8 cellular contexts compared by ENCODE assay signal in the genomic region with DNA sequence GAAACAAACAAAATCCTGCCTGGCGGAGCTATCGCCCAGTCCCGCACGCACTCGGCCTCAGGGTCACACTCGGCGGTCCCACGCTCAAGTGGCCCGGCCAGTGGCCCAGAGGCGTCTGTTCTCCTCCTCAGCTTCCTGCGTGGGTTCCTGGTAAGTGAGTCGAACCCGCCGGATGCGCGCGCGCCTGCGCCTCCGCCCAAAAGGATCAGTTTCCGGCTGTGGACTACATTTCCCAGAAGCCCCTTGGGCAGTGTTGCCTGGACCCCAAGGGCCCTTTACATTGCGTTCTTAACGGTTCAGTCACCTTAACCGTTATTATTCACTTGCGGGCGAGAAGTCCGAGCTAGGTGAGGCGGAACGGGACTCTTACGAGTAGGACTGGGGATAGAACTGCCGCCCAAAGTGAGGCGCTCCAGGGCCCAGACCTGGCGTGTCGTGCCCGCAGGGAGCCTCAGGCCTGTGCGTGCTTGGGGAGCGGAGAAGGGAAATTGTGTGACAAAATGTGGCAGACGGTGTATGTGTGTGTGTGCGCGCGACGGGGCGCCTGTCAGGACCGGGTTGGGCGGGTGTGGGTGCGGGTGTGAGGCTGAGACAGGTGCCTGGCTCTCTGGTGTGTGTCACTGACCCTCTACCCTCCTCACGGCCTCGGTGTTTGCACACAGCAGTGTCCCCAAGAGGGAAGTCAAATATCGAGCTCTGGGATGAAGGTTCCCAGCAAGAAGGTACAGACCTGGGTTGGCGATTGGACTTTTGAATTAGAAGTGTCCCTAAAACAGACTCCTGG. TPM values are rescaled to one million over a fixed set of nuclear protein-coding genes. Genes with fewer than 3 reads are reported as not detected.
DNase-seq lines count a peak whose midpoint lies in the region; ATAC-seq and TF ChIP-seq lines count a peak whose summit lies in the region.

Gene ZNF546, plus strand, starts transcription at position 250 of the 784 bp plus-strand sequence. CDS start 1,267 bp downstream, outside the sequence.

- TF ChIP-seq CTCF in epithelial cell of proximal tubule (conservative IDR thresholded peaks at IDR 0.05; ENCODE audit: low read depth, low read length) = no peak
- TF ChIP-seq CTCF in mucosa of descending colon (IDR thresholded peaks at IDR 0.05) = no peak

- H3K36me3 ChIP-seq in mucosa of descending colon (ENCODE audit: low read depth) = no peaks in the 10 kb centered on the region

- H3K4me1 ChIP-seq in mucosa of descending colon (ENCODE audit: low read depth) = peaks cover 6% of the 10 kb centered on the region

- TF ChIP-seq EP300 in Ishikawa (IDR thresholded peaks at IDR 0.05; ENCODE audit: borderline replicate concordance) = no peak

- ATAC-seq in GM21576 (IDR thresholded peaks at IDR 0.05; ENCODE audit: unreplicated experiment) (peak; percentile 74), mucosa of descending colon (peak; percentile 99)

- DNase-seq in DMS 273 (lab: John Stamatoyannopoulos, UW; ENCODE audit: unreplicated experiment) (peak; percentile 93), OCI-M1 (lab: John Stamatoyannopoulos, UW) (peak; percentile 95), activated T-cell treated with anti-CD3 and anti-CD28 coated beads for 48 hours (ENCODE audit: low read depth) (peak; percentile 88), epithelial cell of proximal tubule (ENCODE audit: low read depth) (peak; percentile 50), mucosa of descending colon (peak; percentile 92 to 95 (median 94))
- DNase-seq in stimulated activated CD8-positive, alpha-beta memory T cell treated with anti-CD3 and anti-CD28 coated beads, Interleukin-4, amount 100 ng/mL, for 1 hour (ENCODE audit: low read depth in 2 of 2, low spot score in 1 of 2) = peak; percentile 78 to 86

- H3K4me3 ChIP-seq in epithelial cell of proximal tubule (ENCODE audit: low read depth, low read length) (peak within 1 kb of the TSS; percentile 70), mucosa of descending colon (peak within 1 kb of the TSS; percentile 42)

- peaks cover 9% of the 10 kb centered on the region for H3K9me3 ChIP-seq in mucosa of descending colon

- no peak for TF ChIP-seq RAD21 in Ishikawa (IDR thresholded peaks at IDR 0.05; ENCODE audit: low read depth)

- intact Hi-C loops in mucosa of descending colon (cut with DNase I, micrococcal nuclease) = no loop called here

TF ChIP-seq in Ishikawa, 13 proteins besides CTCF, POLR2A, EP300 and RAD21:
- TF ChIP-seq, protein P1, sequence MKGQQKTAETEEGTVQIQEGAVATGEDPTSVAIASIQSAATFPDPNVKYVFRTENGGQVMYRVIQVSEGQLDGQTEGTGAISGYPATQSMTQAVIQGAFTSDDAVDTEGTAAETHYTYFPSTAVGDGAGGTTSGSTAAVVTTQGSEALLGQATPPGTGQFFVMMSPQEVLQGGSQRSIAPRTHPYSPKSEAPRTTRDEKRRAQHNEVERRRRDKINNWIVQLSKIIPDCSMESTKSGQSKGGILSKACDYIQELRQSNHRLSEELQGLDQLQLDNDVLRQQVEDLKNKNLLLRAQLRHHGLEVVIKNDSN (IDR thresholded peaks at IDR 0.05) = no peak
- TF ChIP-seq MAX (IDR thresholded peaks at IDR 0.05) (no peak; the same call in 1 of the 2 replicates), EGR1 (IDR thresholded peaks at IDR 0.05) (no peak), TAF1 (IDR thresholded peaks at IDR 0.05; ENCODE audit: low read depth) (peak; percentile 82), NFIC (IDR thresholded peaks at IDR 0.05) (no peak), TEAD4 (IDR thresholded peaks at IDR 0.05) (no peak; the same call in 1 of the 2 replicates), TCF12 (IDR thresholded peaks at IDR 0.05; ENCODE audit: low read depth) (peak; percentile 42), REST (IDR thresholded peaks at IDR 0.05; ENCODE audit: low read depth) (no peak), YY1 (IDR thresholded peaks at IDR 0.05; ENCODE audit: low read depth) (peak; percentile 73), ZBTB7A (IDR thresholded peaks at IDR 0.05; ENCODE audit: low read depth) (0 out of 2 replicates have a peak, but pooled peaks have one; percentile 14), CREB1 (IDR thresholded peaks at IDR 0.05; ENCODE audit: low read depth) (no peak; the same call in 1 of the 2 replicates)

RNA-seq across cellular contexts. Expression of gene ZNF546, which starts in this region (rescaled TPM):
- total RNA-seq in epithelial cell of proximal tubule = 0.17 and 0.87 TPM in 2 replicates
- total RNA-seq in mucosa of descending colon = 10 to 100 TPM in 1 of 3 donors, 1 to 10 TPM in 2; 2.3 to 10.2 (median 2.9) TPM

Comparison
In these comparisons a context has a peak if more than half of its experiments do, and no peak if none do; other contexts are left out.
1. Peak in every context shown above with its lines: DNase-seq, ATAC-seq and H3K4me3 ChIP-seq.
2. Peak in DNase-seq and H3K4me3 ChIP-seq in epithelial cell of proximal tubule; RNA of the gene not detected or under 1 TPM.